8 cellular contexts compared by ENCODE assay signal in genomic region chr1:231242516-231243198, GRCh38. TPM values are rescaled to one million over a fixed set of nuclear protein-coding genes. Genes with fewer than 3 reads are reported as not detected.
DNase-seq lines count a peak whose midpoint lies in the region; ATAC-seq and TF ChIP-seq lines count a peak whose summit lies in the region.

No MANE protein-coding gene starts in this region.

- H3K36me3 ChIP-seq in OCI-LY7 (ENCODE audit: insufficient read depth, low read length) (peaks cover 45% of the 10 kb centered on the region), duodenal mucosa (ENCODE audit: control insufficient read depth in 1 of 2, insufficient read depth in 2 of 2, low read length in 2 of 2) (peaks cover 9 to 20% of the 10 kb centered on the region in 2 donors), psoas muscle (ENCODE audit: insufficient read depth in 1 of 2, low read depth in 1 of 2) (peaks cover 0 to 17% of the 10 kb centered on the region in 2 donors)

- POLR2A ChIA-PET in OCI-LY7 (lab: Charles Lee), result interaction anchor here (1.0 to 2.5 kb wide), 6 partner anchors 9 to 95 kb away, joined by 3 to 12 read pairs (median 6); partner anchors contain the start of genes EXOC8 and SPRTN

- no peaks in the 10 kb centered on the region for H3K9me2 ChIP-seq in OCI-LY7 (ENCODE audit: insufficient read depth, low read length)

- H3K4me2 ChIP-seq in OCI-LY7 (ENCODE audit: low read length), result peak overlapping the region; percentile 96

- peak overlapping the region; percentile 60 for H3K27ac ChIP-seq in OCI-LY7 (ENCODE audit: low read depth, low read length, poor library complexity, severe bottlenecking)
- H3K27ac ChIP-seq in duodenal mucosa (ENCODE audit: low read depth, low read length), result no peak overlapping the region
- H3K27ac ChIP-seq in psoas muscle, result peak overlapping the region; percentile 91

- TF ChIP-seq CTCF in GM12864 (IDR thresholded peaks at IDR 0.05; ENCODE audit: low read depth, low read length, missing control alignments) (no peak), OCI-LY7 (conservative IDR thresholded peaks at IDR 0.05; ENCODE audit: low read length) (no peak), psoas muscle (IDR thresholded peaks at IDR 0.05) (no peak)

- ATAC-seq in psoas muscle, result no peak
- ATAC-seq in GM18520 (IDR thresholded peaks at IDR 0.05; ENCODE audit: unreplicated experiment), result no peak

- no peaks in the 10 kb centered on the region for H4K20me1 ChIP-seq in OCI-LY7 (ENCODE audit: insufficient read depth, low read length)

- H3K9ac ChIP-seq in duodenal mucosa (ENCODE audit: low read depth in 1 of 2, low read length in 2 of 2), result peak overlapping the region; percentile 76 to 95

- H2AFZ ChIP-seq in OCI-LY7 (ENCODE audit: low read length), result no peak overlapping the region; the same call in 1 of the 2 replicates

- DNase-seq in GM12864 (ENCODE audit: low read depth), result no peak
- DNase-seq in OCI-LY7 (ENCODE audit: low spot score), result no peak
- DNase-seq in psoas muscle, result no peak
- DNase-seq in SW480 (ENCODE audit: low spot score), result no peak
- DNase-seq in activated CD4-positive, alpha-beta T cell treated with anti-CD3 and anti-CD28 coated beads, Interleukin-2, amount 50 U/mL, for 1 hour, result no peak
- no peak for DNase-seq in activated gamma-delta T cell (lab: John Stamatoyannopoulos, UW)

- intact Hi-C loops in OCI-LY7 (cut with micrococcal nuclease; ENCODE audit: unreplicated experiment) (loop anchor here (5.0 kb wide), 1 partner anchor 180 kb away; the partner anchor contains the start of gene EGLN1), psoas muscle (cut with DNase I) (loop anchor here (5.0 kb wide), 1 partner anchor 95 kb away; the partner anchor contains the start of genes EXOC8 (in 2 of the 2) and SPRTN (in 2 of the 2))

- H3K27me3 ChIP-seq in duodenal mucosa (ENCODE audit: control insufficient read depth in 1 of 2, insufficient read depth in 2 of 2, low read length in 2 of 2) (no peaks in the 10 kb centered on the region), psoas muscle (ENCODE audit: insufficient read depth in 3 of 3, low read length in 2 of 3) (no peaks in the 10 kb centered on the region)

- no TSS peak for BruUV-seq in OCI-LY7 (replicated peaks; lab: Mats Ljungman, UMichigan)

- H3K9me3 ChIP-seq in OCI-LY7 (ENCODE audit: low read length) (no peaks in the 10 kb centered on the region), duodenal mucosa (ENCODE audit: control insufficient read depth in 1 of 2, low read length in 2 of 2) (no peaks in the 10 kb centered on the region), psoas muscle (no peaks in the 10 kb centered on the region)

- H3K4me1 ChIP-seq in OCI-LY7 (ENCODE audit: insufficient read depth, low read length, poor library complexity, severe bottlenecking) (peaks cover 25% of the 10 kb centered on the region), duodenal mucosa (ENCODE audit: control insufficient read depth in 1 of 2, insufficient read depth in 2 of 2, low read length in 2 of 2) (peaks cover 22 to 38% of the 10 kb centered on the region in 2 donors), psoas muscle (peaks cover 36% of the 10 kb centered on the region)

- CTCF ChIA-PET in OCI-LY7 (lab: Charles Lee; ENCODE audit: unreplicated experiment), result interaction anchor here (1.4 to 1.5 kb wide), 2 partner anchors 8 to 95 kb away, joined by 3 read pairs; partner anchors contain the start of gene EXOC8

- 27 to 43% (median 36%) methylated on average over 5 of the region's 5 CpGs for WGBS in psoas muscle, 3 donors

- H3K79me2 ChIP-seq in OCI-LY7 (ENCODE audit: insufficient read depth, low read depth, low read length), result peaks cover 72% of the 10 kb centered on the region

- H3K4me3 ChIP-seq in GM12864 (ENCODE audit: low read depth, low read length), result peak overlapping the region; percentile 83
- peak overlapping the region; percentile 97 for H3K4me3 ChIP-seq in OCI-LY7 (ENCODE audit: low read depth, low read length, poor library complexity, severe bottlenecking)
- H3K4me3 ChIP-seq in duodenal mucosa (ENCODE audit: low read depth in 1 of 2, low read length in 2 of 2), result peak overlapping the region; percentile 90 to 100
- peak overlapping the region; percentile 88 for H3K4me3 ChIP-seq in psoas muscle

RNA-seq across cellular contexts. Expression of gene GNPAT, which starts 1.6 kb away (rescaled TPM):
- total RNA-seq in OCI-LY7 (2014; rRNA removed; shearing (Covaris generic)), result 37.9 and 51.7 TPM in 2 replicates
- 54.9 and 58.5 TPM in 2 replicates for total RNA-seq in OCI-LY7 (2022)
- 10 to 100 TPM; 65.8 to 77.6 (median 73.4) TPM for total RNA-seq in psoas muscle
- 100 to 1,000 TPM in 1 of 3 donors, 10 to 100 TPM in 2; 45.5 to 112 (median 70.9) TPM for polyA plus RNA-seq in psoas muscle
